In the genomic region with DNA sequence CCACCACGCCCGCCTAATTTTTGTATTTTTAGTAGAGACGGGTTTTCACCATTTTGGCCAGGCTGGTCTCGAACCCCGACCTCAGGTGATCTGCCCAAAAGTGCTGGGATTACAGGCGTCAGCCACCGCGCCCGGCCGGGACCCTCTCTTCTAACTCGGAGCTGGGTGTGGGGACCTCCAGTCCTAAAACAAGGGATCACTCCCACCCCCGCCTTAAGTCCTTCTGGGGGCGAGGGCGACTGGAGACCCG, we compare ENCODE assay signal across 1 cellular context.
A peak's percentile ranks its signal among the peaks of the same experiment; 100 is the strongest.
TF ChIP-seq lines count a peak whose summit lies in the region.

No MANE protein-coding gene starts in this region.

TF ChIP-seq in HEK293, 187 proteins besides CTCF, POLR2A, EP300 and RAD21 (continued from another document):
- peak; percentile 52; the same call in 1 of the 2 replicates for TF ChIP-seq ZNF660 (tag by site-specific recombination; IDR thresholded peaks at IDR 0.05)
- TF ChIP-seq ZNF266 (tag by site-specific recombination; IDR thresholded peaks at IDR 0.05; ENCODE audit: low read depth) = 0 out of 2 replicates have a peak, but pooled peaks have one; percentile 1
- TF ChIP-seq, protein P1, sequence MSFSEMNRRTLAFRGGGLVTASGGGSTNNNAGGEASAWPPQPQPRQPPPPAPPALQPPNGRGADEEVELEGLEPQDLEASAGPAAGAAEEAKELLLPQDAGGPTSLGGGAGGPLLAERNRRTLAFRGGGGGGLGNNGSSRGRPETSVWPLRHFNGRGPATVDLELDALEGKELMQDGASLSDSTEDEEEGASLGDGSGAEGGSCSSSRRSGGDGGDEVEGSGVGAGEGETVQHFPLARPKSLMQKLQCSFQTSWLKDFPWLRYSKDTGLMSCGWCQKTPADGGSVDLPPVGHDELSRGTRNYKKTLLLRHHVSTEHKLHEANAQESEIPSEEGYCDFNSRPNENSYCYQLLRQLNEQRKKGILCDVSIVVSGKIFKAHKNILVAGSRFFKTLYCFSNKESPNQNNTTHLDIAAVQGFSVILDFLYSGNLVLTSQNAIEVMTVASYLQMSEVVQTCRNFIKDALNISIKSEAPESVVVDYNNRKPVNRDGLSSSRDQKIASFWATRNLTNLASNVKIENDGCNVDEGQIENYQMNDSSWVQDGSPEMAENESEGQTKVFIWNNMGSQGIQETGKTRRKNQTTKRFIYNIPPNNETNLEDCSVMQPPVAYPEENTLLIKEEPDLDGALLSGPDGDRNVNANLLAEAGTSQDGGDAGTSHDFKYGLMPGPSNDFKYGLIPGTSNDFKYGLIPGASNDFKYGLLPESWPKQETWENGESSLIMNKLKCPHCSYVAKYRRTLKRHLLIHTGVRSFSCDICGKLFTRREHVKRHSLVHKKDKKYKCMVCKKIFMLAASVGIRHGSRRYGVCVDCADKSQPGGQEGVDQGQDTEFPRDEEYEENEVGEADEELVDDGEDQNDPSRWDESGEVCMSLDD (tag by site-specific recombination; IDR thresholded peaks at IDR 0.05) = 0 out of 2 replicates have a peak, but pooled peaks have one; percentile 13
- TF ChIP-seq ZNF391 (tag by site-specific recombination; IDR thresholded peaks at IDR 0.05; ENCODE audit: borderline replicate concordance, low read depth) = 0 out of 2 replicates have a peak, but pooled peaks have one; percentile 46
- TF ChIP-seq, protein P2, sequence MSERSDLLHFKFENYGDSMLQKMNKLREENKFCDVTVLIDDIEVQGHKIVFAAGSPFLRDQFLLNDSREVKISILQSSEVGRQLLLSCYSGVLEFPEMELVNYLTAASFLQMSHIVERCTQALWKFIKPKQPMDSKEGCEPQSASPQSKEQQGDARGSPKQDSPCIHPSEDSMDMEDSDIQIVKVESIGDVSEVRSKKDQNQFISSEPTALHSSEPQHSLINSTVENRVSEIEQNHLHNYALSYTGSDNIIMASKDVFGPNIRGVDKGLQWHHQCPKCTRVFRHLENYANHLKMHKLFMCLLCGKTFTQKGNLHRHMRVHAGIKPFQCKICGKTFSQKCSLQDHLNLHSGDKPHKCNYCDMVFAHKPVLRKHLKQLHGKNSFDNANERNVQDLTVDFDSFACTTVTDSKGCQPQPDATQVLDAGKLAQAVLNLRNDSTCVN (tag by site-specific recombination; optimal IDR thresholded peaks at IDR 0.05) = peak; percentile 63
- TF ChIP-seq, protein P3, sequence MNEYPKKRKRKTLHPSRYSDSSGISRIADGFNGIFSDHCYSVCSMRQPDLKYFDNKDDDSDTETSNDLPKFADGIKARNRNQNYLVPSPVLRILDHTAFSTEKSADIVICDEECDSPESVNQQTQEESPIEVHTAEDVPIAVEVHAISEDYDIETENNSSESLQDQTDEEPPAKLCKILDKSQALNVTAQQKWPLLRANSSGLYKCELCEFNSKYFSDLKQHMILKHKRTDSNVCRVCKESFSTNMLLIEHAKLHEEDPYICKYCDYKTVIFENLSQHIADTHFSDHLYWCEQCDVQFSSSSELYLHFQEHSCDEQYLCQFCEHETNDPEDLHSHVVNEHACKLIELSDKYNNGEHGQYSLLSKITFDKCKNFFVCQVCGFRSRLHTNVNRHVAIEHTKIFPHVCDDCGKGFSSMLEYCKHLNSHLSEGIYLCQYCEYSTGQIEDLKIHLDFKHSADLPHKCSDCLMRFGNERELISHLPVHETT (tag by site-specific recombination; IDR thresholded peaks at IDR 0.05) = peak; percentile 38; the same call in 1 of the 2 replicates
- TF ChIP-seq ZBTB7A (tag by site-specific recombination; IDR thresholded peaks at IDR 0.05; ENCODE audit: low read depth) = peak; percentile 86
- peak; percentile 92 for TF ChIP-seq BCL11B (tag by site-specific recombination; IDR thresholded peaks at IDR 0.05; ENCODE audit: low read depth)
- peak; percentile 94 for TF ChIP-seq ZBTB8A (tag by site-specific recombination; IDR thresholded peaks at IDR 0.05)
- TF ChIP-seq ZFP69B (tag by site-specific recombination; IDR thresholded peaks at IDR 0.05) = peak; percentile 27; the same call in 1 of the 2 replicates
- TF ChIP-seq, protein P4, sequence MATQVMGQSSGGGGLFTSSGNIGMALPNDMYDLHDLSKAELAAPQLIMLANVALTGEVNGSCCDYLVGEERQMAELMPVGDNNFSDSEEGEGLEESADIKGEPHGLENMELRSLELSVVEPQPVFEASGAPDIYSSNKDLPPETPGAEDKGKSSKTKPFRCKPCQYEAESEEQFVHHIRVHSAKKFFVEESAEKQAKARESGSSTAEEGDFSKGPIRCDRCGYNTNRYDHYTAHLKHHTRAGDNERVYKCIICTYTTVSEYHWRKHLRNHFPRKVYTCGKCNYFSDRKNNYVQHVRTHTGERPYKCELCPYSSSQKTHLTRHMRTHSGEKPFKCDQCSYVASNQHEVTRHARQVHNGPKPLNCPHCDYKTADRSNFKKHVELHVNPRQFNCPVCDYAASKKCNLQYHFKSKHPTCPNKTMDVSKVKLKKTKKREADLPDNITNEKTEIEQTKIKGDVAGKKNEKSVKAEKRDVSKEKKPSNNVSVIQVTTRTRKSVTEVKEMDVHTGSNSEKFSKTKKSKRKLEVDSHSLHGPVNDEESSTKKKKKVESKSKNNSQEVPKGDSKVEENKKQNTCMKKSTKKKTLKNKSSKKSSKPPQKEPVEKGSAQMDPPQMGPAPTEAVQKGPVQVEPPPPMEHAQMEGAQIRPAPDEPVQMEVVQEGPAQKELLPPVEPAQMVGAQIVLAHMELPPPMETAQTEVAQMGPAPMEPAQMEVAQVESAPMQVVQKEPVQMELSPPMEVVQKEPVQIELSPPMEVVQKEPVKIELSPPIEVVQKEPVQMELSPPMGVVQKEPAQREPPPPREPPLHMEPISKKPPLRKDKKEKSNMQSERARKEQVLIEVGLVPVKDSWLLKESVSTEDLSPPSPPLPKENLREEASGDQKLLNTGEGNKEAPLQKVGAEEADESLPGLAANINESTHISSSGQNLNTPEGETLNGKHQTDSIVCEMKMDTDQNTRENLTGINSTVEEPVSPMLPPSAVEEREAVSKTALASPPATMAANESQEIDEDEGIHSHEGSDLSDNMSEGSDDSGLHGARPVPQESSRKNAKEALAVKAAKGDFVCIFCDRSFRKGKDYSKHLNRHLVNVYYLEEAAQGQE (tag by site-specific recombination; IDR thresholded peaks at IDR 0.05) = peak; percentile 9; the same call in 1 of the 2 replicates
- TF ChIP-seq, protein P5, sequence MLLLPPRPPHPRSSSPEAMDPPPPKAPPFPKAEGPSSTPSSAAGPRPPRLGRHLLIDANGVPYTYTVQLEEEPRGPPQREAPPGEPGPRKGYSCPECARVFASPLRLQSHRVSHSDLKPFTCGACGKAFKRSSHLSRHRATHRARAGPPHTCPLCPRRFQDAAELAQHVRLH (tag by site-specific recombination; IDR thresholded peaks at IDR 0.05) = 0 out of 2 replicates have a peak, but pooled peaks have one; percentile 59
- peak; percentile 75 for TF ChIP-seq ZNF76 (tag by site-specific recombination; IDR thresholded peaks at IDR 0.05; ENCODE audit: borderline replicate concordance, low read depth)
- TF ChIP-seq ZNF600 (tag by site-specific recombination; IDR thresholded peaks at IDR 0.05) = peak; percentile 6; the same call in 1 of the 2 replicates
- peak; percentile 43 for TF ChIP-seq ZNF335 (tag by site-specific recombination; conservative IDR thresholded peaks at IDR 0.05)
- TF ChIP-seq, protein P6, sequence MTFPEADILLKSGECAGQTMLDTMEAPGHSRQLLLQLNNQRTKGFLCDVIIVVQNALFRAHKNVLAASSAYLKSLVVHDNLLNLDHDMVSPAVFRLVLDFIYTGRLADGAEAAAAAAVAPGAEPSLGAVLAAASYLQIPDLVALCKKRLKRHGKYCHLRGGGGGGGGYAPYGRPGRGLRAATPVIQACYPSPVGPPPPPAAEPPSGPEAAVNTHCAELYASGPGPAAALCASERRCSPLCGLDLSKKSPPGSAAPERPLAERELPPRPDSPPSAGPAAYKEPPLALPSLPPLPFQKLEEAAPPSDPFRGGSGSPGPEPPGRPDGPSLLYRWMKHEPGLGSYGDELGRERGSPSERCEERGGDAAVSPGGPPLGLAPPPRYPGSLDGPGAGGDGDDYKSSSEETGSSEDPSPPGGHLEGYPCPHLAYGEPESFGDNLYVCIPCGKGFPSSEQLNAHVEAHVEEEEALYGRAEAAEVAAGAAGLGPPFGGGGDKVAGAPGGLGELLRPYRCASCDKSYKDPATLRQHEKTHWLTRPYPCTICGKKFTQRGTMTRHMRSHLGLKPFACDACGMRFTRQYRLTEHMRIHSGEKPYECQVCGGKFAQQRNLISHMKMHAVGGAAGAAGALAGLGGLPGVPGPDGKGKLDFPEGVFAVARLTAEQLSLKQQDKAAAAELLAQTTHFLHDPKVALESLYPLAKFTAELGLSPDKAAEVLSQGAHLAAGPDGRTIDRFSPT (tag by site-specific recombination; IDR thresholded peaks at IDR 0.05) = peak; percentile 94; the same call in 1 of the 2 replicates
- TF ChIP-seq KLF16 (tag by site-specific recombination; IDR thresholded peaks at IDR 0.05) = peak; percentile 67; the same call in 1 of the 2 replicates
